11 cellular contexts compared by ENCODE assay signal in the genomic region with DNA sequence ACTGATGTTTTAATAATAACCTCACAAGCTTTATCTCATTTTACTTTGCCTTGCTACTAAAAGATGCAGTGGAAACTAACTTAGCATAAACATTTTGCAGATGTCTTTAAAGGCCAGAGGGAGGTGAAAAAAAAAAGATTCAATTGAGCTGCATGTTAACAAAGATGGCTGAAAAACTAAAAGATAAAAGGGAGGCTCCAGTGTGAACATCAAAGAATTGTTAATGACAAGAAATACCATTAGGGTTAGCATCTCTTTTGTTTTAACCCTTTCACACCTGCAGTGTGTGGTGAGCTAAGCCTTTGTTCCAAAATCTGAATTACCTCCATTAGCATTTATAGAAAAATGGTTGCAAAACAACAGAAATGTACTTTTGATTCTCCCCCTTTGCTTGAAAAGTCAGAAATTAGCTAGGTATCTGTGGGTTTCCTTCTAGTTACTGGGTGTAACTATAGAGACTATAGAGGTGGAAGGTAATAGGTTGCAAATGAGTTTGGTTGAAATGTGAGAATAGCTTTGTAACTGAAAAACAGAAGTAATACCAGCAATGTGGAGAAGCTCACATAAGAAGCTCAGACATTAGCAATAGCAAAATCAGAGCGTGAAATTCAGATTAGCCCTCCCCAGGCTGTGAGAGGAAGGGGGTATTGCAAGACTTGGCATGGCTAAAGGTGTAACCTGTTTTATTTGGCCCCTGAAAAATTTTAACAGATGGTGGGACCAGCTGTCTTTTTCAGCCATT. TPM values are rescaled to one million over a fixed set of nuclear protein-coding genes. Genes with fewer than 3 reads are reported as not detected.
DNase-seq lines count a peak whose midpoint lies in the region; ATAC-seq, FAIRE-seq and TF ChIP-seq lines count a peak whose summit lies in the region.
"Had no signal": no experiment of that assay in that cellular context is flagged by ENCODE, and none has a peak within 500 bp of the region (broad histone marks: within the 10 kb centered on the region; RNA-seq: fewer than 3 reads in every experiment).

No MANE protein-coding gene starts in this region.

- no peak for FAIRE-seq in K562 (lab: Jason Lieb, UNC)

- in situ Hi-C loops in K562 (cut with MboI): no loop called here

- H3K36me3 ChIP-seq in K562 (ENCODE audit: control insufficient read depth, insufficient read depth, low read length) (no peaks in the 10 kb centered on the region), gastroesophageal sphincter (no peaks in the 10 kb centered on the region)

- TF ChIP-seq CTCF in K562 (IDR thresholded peaks at IDR 0.05 in 2 of 3, conservative IDR thresholded peaks at IDR 0.05 in 1 of 3; ENCODE audit: insufficient read depth in 2 of 3, low read depth in 1 of 3, low read length in 3 of 3) (no peak), gastroesophageal sphincter (IDR thresholded peaks at IDR 0.05) (no peak)

- TF ChIP-seq EP300 in K562 (IDR thresholded peaks at IDR 0.05; ENCODE audit: low read length) (no peak), gastroesophageal sphincter (IDR thresholded peaks at IDR 0.05) (no peak)

- DNase-seq in K562 (ENCODE audit: extremely low read depth in 1 of 4, low spot score in 3 of 4): no peak
- DNase-seq in NCI-H1092 (lab: John Stamatoyannopoulos, UW): no peak
- DNase-seq in NCI-H187 treated with DMSO at 0.1 percent for 48 hours (lab: John Stamatoyannopoulos, UW): no peak
- DNase-seq in inferior parietal cortex (ENCODE audit: extremely low spot score): no peak
- DNase-seq: activated B cell treated with CpG ODN at 0.5 μM for 24 hours; amniotic stem cell; stimulated activated naive CD8-positive, alpha-beta T cell treated with anti-CD3 and anti-CD28 coated beads, Interleukin-15, amount 100 ng/mL, for 72 hours had no signal

- H3K9me3 ChIP-seq in K562 (replicated peaks; ENCODE audit: control insufficient read depth, insufficient read depth, low read depth, low read length) (no peaks in the 10 kb centered on the region), gastroesophageal sphincter (no peaks in the 10 kb centered on the region)

- no peak for TF ChIP-seq RAD21 in K562 (CRISPR knock-in tag; conservative IDR thresholded peaks at IDR 0.05 in 1 of 2, IDR thresholded peaks at IDR 0.05 in 1 of 2)

- peak; percentile 94 for ATAC-seq in GM18511 (IDR thresholded peaks at IDR 0.05; ENCODE audit: unreplicated experiment)
- peak; percentile 97 for ATAC-seq in GM21515 (IDR thresholded peaks at IDR 0.05; ENCODE audit: unreplicated experiment)
- peak; percentile 95 for ATAC-seq in HG03342 (IDR thresholded peaks at IDR 0.05; ENCODE audit: unreplicated experiment)
- ATAC-seq in K562: no peak
- no peak for ATAC-seq in gastroesophageal sphincter
- ATAC-seq: stimulated activated naive CD8-positive, alpha-beta T cell treated with anti-CD3 and anti-CD28 coated beads, Interleukin-15, amount 100 ng/mL, for 72 hours had no signal

- intact Hi-C loops in K562 (cut with micrococcal nuclease): no loop called here

- H3K27ac ChIP-seq in K562 (ENCODE audit: extremely low read depth, low read depth, low read length) (no peak overlapping the region), gastroesophageal sphincter (no peak overlapping the region)

- no peak overlapping the region for H3K4me2 ChIP-seq in K562 (ENCODE audit: insufficient read depth, low read length)

- no peaks in the 10 kb centered on the region for H3K27me3 ChIP-seq in K562 (ENCODE audit: control insufficient read depth in 2 of 2, insufficient read depth in 2 of 2, low read length in 2 of 2)
- peaks cover 4% of the 10 kb centered on the region for H3K27me3 ChIP-seq in gastroesophageal sphincter

- CTCF ChIA-PET in K562 (lab: Yijun Ruan, JAX; ENCODE audit: low intra/inter-chr PET ratio): no interaction called here

- no TSS peak for BruUV-seq in K562 (replicated peaks; lab: Mats Ljungman, UMichigan)

- no peak overlapping the region for H3K9ac ChIP-seq in K562 (ENCODE audit: insufficient read depth in 1 of 2, low read depth in 2 of 2, low read length in 2 of 2)

- POLR2A ChIA-PET in K562 (lab: Yijun Ruan, JAX): interaction anchor here (1.0 to 3.0 kb wide), 8 partner anchors 9 to 83 kb away, joined by 3 to 13 read pairs (median 4); no protein-coding TSS in a partner anchor

- no peaks in the 10 kb centered on the region for H3K9me1 ChIP-seq in K562 (ENCODE audit: control insufficient read depth, insufficient read depth, low read length)

- peaks cover 0 to 7% of the 10 kb centered on the region in 2 experiments; a peak in 3 of 5 replicates for H3K4me1 ChIP-seq in K562 (replicated peaks in 1 of 2; ENCODE audit: control insufficient read depth in 2 of 2, insufficient read depth in 2 of 2, low read length in 2 of 2)
- H3K4me1 ChIP-seq in gastroesophageal sphincter: no peaks in the 10 kb centered on the region

- H3K4me3 ChIP-seq in K562: no peak overlapping the region
- H3K4me3 ChIP-seq in gastroesophageal sphincter: no peak overlapping the region

- peak overlapping the region; percentile 94; the same call in 1 of the 2 replicates for H2AFZ ChIP-seq in K562 (ENCODE audit: low read depth, low read length)

- 31% methylated on average over 1 of the region's 1 CpG for WGBS in K562 (ENCODE audit: insufficient coverage, low coverage, missing lambda C conversion rate)
- WGBS in gastroesophageal sphincter (ENCODE audit: low coverage in 1 of 2), 2 donors: 85% methylated on average over 1 of the region's 1 CpG; no CpG with 5 or more reads in 1 of the 2 donors

- no peaks in the 10 kb centered on the region for H3K79me2 ChIP-seq in K562 (ENCODE audit: control insufficient read depth, insufficient read depth, low read length)

- TF ChIP-seq POLR2A in K562 (conservative IDR thresholded peaks at IDR 0.05) (no peak), gastroesophageal sphincter (IDR thresholded peaks at IDR 0.05) (no peak)

- no peaks in the 10 kb centered on the region for H4K20me1 ChIP-seq in K562 (replicated peaks; ENCODE audit: control insufficient read depth, insufficient read depth, low read length)

TF ChIP-seq in K562, 482 proteins besides CTCF, POLR2A, EP300 and RAD21 (continues in another document):
- TF ChIP-seq BRF1 (IDR thresholded peaks at IDR 0.05; ENCODE audit: borderline replicate concordance, extremely low read depth, insufficient read length): no peak
- TF ChIP-seq CBFA2T2 (conservative IDR thresholded peaks at IDR 0.05): no peak
- TF ChIP-seq ZNF384 (IDR thresholded peaks at IDR 0.05; ENCODE audit: low read depth, low read length): no peak
- TF ChIP-seq XRCC4 (IDR thresholded peaks at IDR 0.05; ENCODE audit: extremely low read depth, insufficient read depth, insufficient read length): no peak
- no peak for TF ChIP-seq RBM15 (IDR thresholded peaks at IDR 0.05; ENCODE audit: insufficient read depth, low read length)
- TF ChIP-seq ZNF277 (CRISPR knock-in tag; IDR thresholded peaks at IDR 0.05; ENCODE audit: borderline replicate concordance): no peak
- no peak for TF ChIP-seq HCFC1 (IDR thresholded peaks at IDR 0.05; ENCODE audit: low read depth, low read length)
- TF ChIP-seq NONO (IDR thresholded peaks at IDR 0.05; ENCODE audit: low read depth in 2 of 2, low read length in 1 of 2): no peak
- TF ChIP-seq HBP1 (CRISPR knock-in tag; IDR thresholded peaks at IDR 0.05): no peak
- TF ChIP-seq CHCHD3 (CRISPR knock-in tag; IDR thresholded peaks at IDR 0.05): no peak

RNA-seq across cellular contexts. Expression of gene SP5, which starts 34.8 kb away (rescaled TPM):
- total RNA-seq in K562 (2011; cell fraction: chromatin; rRNA removed; ENCODE audit: low replicate concordance): not detected in 2 replicates
- total RNA-seq in K562 (2011; cell fraction: nucleolus; rRNA removed): 0.26 TPM in 1 of 2 replicates, not detected in the other
- 0.31 TPM in 1 of 2 replicates, not detected in the other for total RNA-seq in K562 (2011; cell fraction: nucleoplasm; rRNA removed)
- total RNA-seq in K562 (2014; rRNA removed): 0.59 and 0.65 TPM in 2 replicates
- total RNA-seq in K562 (2014; rRNA removed; fragmentation: Illumina TruSeq; extraction: Trizol): 0.07 TPM in 1 of 2 replicates, not detected in the other
- total RNA-seq in K562 (2015; rRNA removed; fragmentation: Illumina TruSeq; extraction: Trizol): 0.25 and 0.30 TPM in 2 replicates
- total RNA-seq in K562 (2021): 1.7 and 1.8 TPM in 2 replicates
- polyA plus RNA-seq in K562 (2011; rRNA removed): 0.06 and 0.31 TPM in 2 replicates
- 0.22 and 0.57 TPM in 2 replicates for polyA plus RNA-seq in K562 (2011; cell fraction: cytosol; rRNA removed)
- polyA plus RNA-seq in K562 (2011; cell fraction: nucleus; rRNA removed): 0.24 and 0.46 TPM in 2 replicates
- polyA plus RNA-seq in K562 (2012): 0.78 and 1.1 TPM in 2 replicates
- not detected in 2 replicates for polyA plus RNA-seq in K562 (2014; fragmentation: Illumina TruSeq; extraction: Trizol)
- under 1 TPM; 0.03 TPM for polyA plus RNA-seq in K562 (2014; fragmentation: Nextera tagmentation; extraction: Ambion mirVana)
- polyA plus RNA-seq in K562 (2014; rRNA removed): 0.67 and 0.99 TPM in 2 replicates
- 0.09 TPM in 1 of 2 replicates, not detected in the other for polyA minus RNA-seq in K562 (2011; rRNA and poly(A)+ RNA removed)
- polyA minus RNA-seq in K562 (2011; cell fraction: cytosol; rRNA and poly(A)+ RNA removed): not detected in 2 replicates
- 0.27 and 1.1 TPM in 2 replicates for polyA minus RNA-seq in K562 (2011; cell fraction: nucleus; rRNA and poly(A)+ RNA removed)
- total RNA-seq in gastroesophageal sphincter: under 1 TPM in 3 of 4 donors, not detected in 1; 0.13 to 0.92 (median 0.39) TPM
- total RNA-seq: activated B cell treated with CpG ODN at 0.5 μM for 24 hours had no signal

Comparison
In these comparisons a context has a peak if more than half of its experiments do, and no peak if none do; other contexts are left out.
1. ATAC-seq: peak in GM18511 (single experiment), GM21515 (single experiment) and HG03342 (single experiment); none in K562 (single experiment) and gastroesophageal sphincter (single experiment).